9 cellular contexts compared by ENCODE assay signal in the genomic region with DNA sequence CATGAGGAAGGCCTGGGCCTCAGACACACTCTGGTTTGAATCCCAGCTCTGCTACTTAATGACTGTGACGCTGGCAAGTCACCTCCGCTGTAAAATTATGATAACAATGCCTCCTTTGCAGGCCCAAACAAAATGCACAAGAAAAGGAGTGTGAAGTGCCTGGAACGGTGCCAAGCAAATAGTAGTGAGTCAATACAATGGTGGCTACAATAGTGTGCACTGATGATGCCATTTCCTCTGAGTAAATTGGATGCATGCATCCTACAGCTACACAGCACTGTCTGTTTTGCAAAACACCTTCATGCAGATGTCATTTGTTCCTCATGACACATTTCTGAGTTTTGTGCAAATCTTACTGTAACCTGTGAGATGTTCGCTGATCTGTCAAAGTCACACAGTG.
DNase-seq lines count a peak whose midpoint lies in the region; TF ChIP-seq lines count a peak whose summit lies in the region.
"Had no signal": no experiment of that assay in that cellular context is flagged by ENCODE, and none has a peak within 500 bp of the region (broad histone marks: within the 10 kb centered on the region; RNA-seq: fewer than 3 reads in every experiment).

No MANE protein-coding gene starts in this region.

- H3K36me3 ChIP-seq in MG63, result no peaks in the 10 kb centered on the region

- CTCF ChIA-PET in HEK293T (lab: Yijun Ruan, JAX), result interaction anchor here (0.7 kb wide), 1 partner anchor 45 kb away, joined by 3 read pairs; no protein-coding TSS in a partner anchor

- DNase-seq in COLO668 (lab: John Stamatoyannopoulos, UW; ENCODE audit: unreplicated experiment) (peak; percentile 87), MG63 (peak; percentile 14), glomerular endothelial cell (ENCODE audit: extremely low read depth, low read depth, low spot score) (peak; percentile 75), hypothalamus (lab: John Stamatoyannopoulos, UW) (no peak), posterior cingulate gyrus (no peak), mesenteric fat pad (ENCODE audit: low spot score) (no peak), HEK293T (ENCODE audit: extremely low spot score) (no peak)
- peak; percentile 69 for DNase-seq in activated CD4-positive, alpha-beta T cell treated with anti-CD3 and anti-CD28 coated beads for 48 hours
- DNase-seq: activated effector memory CD4-positive, alpha-beta T cell treated with anti-CD3 and anti-CD28 coated beads, Interleukin-2, amount 50 U/mL, for 16 hours had no signal

- intact Hi-C loops in posterior cingulate gyrus (cut with DNase I), result no loop called here

- no peaks in the 10 kb centered on the region for H3K27me3 ChIP-seq in MG63

- H3K4me3 ChIP-seq in MG63, result no peak overlapping the region

- POLR2A ChIA-PET in HEK293T (lab: Yijun Ruan, JAX), result interaction anchor here (0.9 kb wide), 1 partner anchor 16 kb away, joined by 3 read pairs; no protein-coding TSS in a partner anchor

- no peaks in the 10 kb centered on the region for H3K9me3 ChIP-seq in MG63

TF ChIP-seq in HEK293T, 16 proteins besides CTCF, POLR2A, EP300 and RAD21:
- TF ChIP-seq FOXM1 (IDR thresholded peaks at IDR 0.05; ENCODE audit: borderline replicate concordance) (no peak), SP1 (IDR thresholded peaks at IDR 0.05) (no peak), BHLHE40 (IDR thresholded peaks at IDR 0.05; ENCODE audit: borderline replicate concordance) (no peak), SUZ12 (IDR thresholded peaks at IDR 0.05) (no peak), HDGF (IDR thresholded peaks at IDR 0.05; ENCODE audit: borderline replicate concordance) (no peak), LEF1 (IDR thresholded peaks at IDR 0.05; ENCODE audit: borderline replicate concordance) (no peak), ARNT (IDR thresholded peaks at IDR 0.05) (no peak), ELF4 (IDR thresholded peaks at IDR 0.05) (no peak), CTBP1 (IDR thresholded peaks at IDR 0.05; ENCODE audit: borderline replicate concordance) (no peak), FOXA1 (IDR thresholded peaks at IDR 0.05) (no peak), L3MBTL2 (conservative IDR thresholded peaks at IDR 0.05) (no peak), ZNF384 (IDR thresholded peaks at IDR 0.05) (no peak)
- TF ChIP-seq, protein P1, sequence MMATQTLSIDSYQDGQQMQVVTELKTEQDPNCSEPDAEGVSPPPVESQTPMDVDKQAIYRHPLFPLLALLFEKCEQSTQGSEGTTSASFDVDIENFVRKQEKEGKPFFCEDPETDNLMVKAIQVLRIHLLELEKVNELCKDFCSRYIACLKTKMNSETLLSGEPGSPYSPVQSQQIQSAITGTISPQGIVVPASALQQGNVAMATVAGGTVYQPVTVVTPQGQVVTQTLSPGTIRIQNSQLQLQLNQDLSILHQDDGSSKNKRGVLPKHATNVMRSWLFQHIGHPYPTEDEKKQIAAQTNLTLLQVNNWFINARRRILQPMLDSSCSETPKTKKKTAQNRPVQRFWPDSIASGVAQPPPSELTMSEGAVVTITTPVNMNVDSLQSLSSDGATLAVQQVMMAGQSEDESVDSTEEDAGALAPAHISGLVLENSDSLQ (IDR thresholded peaks at IDR 0.05), result no peak

Comparison
In these comparisons a context has a peak if more than half of its experiments do, and no peak if none do; other contexts are left out.
1. DNase-seq: peak in COLO668 (single experiment), MG63 (single experiment), activated CD4-positive, alpha-beta T cell treated with anti-CD3 and anti-CD28 coated beads for 48 hours (single experiment) and glomerular endothelial cell (single experiment); none in hypothalamus (0 of 51), posterior cingulate gyrus (0 of 10), mesenteric fat pad (single experiment) and HEK293T (single experiment).